In the genomic region with DNA sequence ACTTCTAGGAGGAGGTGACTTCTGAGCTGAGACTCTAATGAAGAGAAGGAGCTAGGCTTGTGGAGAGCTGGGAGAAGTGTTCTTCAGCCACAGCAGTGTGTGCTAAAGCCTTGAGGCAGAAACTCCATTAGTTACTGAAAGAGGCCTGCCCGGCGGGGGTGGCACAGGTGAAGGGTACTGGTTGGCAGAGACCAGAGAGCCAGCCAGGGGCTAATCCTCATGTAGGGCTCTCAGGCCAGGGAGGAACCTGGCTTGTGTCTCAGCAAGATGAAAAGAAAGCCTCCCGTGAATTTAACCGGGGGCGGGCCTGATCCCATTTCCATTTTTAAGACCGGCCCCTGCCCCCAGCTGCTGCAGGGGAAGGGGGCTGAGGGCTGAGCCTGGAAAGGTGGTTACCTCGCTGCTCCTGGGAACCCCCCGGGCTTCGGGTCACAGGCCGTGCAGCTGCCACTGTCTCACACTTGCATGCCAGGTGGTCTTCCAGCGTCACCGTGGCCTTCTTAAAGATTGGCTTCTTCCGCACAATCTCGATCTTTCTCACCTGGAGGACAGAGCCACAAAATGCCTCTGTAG, we compare ENCODE assay signal across 1 cellular context.
TF ChIP-seq lines count a peak whose summit lies in the region.

No MANE protein-coding gene starts in this region.

TF ChIP-seq in endothelial cell of umbilical vein, 7 proteins besides CTCF, POLR2A, EP300 and RAD21:
- TF ChIP-seq, protein P1, sequence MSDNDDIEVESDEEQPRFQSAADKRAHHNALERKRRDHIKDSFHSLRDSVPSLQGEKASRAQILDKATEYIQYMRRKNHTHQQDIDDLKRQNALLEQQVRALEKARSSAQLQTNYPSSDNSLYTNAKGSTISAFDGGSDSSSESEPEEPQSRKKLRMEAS (IDR thresholded peaks at IDR 0.05; ENCODE audit: insufficient read depth, insufficient read length) = no peak
- TF ChIP-seq POLR2AphosphoS5 (IDR thresholded peaks at IDR 0.05; ENCODE audit: insufficient read depth, low read depth, low read length) (peak; percentile 9), GATA2 (IDR thresholded peaks at IDR 0.05; ENCODE audit: insufficient read depth, insufficient read length, low read depth, low read length) (no peak)
